ENCODE assay signal across 1 cellular context in the genomic region with DNA sequence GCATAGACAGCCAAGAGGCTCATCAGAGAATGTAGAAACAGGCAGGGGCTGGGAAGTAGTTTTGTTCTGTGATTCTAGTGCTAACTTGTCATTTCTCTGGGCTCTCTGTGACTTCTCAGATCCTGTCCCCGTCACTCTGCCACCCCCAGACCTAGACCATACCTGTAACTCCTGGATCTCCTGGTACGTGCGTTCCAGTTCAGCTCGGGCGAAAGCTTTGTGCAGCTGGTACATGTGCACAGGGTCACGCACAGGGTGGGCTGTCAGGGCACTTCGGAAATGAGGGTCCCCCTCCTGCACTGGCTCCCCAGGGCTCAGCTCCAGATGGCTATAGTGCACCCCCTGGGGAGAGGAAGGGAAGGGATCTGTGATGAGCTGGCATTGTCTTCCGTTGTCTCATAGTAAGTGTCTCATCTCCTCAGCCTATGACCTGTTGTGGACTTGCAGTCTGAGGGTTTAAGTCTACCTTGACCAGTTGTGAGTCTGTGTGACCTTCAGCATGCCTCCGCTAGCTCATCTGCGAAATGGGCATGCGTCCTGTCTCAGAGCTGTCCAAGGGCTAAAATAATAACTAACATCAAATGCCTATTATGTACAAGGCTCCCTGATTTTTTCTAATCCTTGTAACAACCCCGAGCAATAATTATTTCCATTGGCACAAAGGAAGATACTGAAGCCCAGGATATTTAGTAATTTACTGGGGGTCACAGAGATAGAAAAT.
TF ChIP-seq lines count a peak whose summit lies in the region.

No MANE protein-coding gene starts in this region.

TF ChIP-seq in GM23338, 12 proteins besides CTCF, POLR2A, EP300 and RAD21:
- no peak for TF ChIP-seq STAT1 (IDR thresholded peaks at IDR 0.05; ENCODE audit: unreplicated experiment)
- no peak for TF ChIP-seq EZH2phosphoT487 (IDR thresholded peaks at IDR 0.05; ENCODE audit: unreplicated experiment)
- no peak for TF ChIP-seq NANOG (IDR thresholded peaks at IDR 0.05; ENCODE audit: borderline replicate concordance)
- no peak for TF ChIP-seq EZH2 (IDR thresholded peaks at IDR 0.05; ENCODE audit: low read depth, unreplicated experiment)
- no peak for TF ChIP-seq JUNB (IDR thresholded peaks at IDR 0.05; ENCODE audit: unreplicated experiment)
- TF ChIP-seq ZNF114 (CRISPR knock-in tag; IDR thresholded peaks at IDR 0.05): no peak
- TF ChIP-seq, protein P1, sequence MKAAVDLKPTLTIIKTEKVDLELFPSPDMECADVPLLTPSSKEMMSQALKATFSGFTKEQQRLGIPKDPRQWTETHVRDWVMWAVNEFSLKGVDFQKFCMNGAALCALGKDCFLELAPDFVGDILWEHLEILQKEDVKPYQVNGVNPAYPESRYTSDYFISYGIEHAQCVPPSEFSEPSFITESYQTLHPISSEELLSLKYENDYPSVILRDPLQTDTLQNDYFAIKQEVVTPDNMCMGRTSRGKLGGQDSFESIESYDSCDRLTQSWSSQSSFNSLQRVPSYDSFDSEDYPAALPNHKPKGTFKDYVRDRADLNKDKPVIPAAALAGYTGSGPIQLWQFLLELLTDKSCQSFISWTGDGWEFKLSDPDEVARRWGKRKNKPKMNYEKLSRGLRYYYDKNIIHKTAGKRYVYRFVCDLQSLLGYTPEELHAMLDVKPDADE (IDR thresholded peaks at IDR 0.05): no peak
